In genomic region chr2:42207826-42208225, GRCh38 we compare ENCODE assay signal across 22 cellular contexts.
"Had no signal": no experiment of that assay in that cellular context is flagged by ENCODE, and none has a peak within 500 bp of the region (broad histone marks: within the 10 kb centered on the region; RNA-seq: fewer than 3 reads in every experiment).

No MANE protein-coding gene starts in this region.

- H3K27ac Mint-ChIP-seq: activated CD8-positive, alpha-beta T cell treated with anti-CD3 and anti-CD28 coated beads, Interleukin-2, amount 10 ng/mL, durations not matched to agents 7 days and 5 days; activated naive CD4-positive, alpha-beta T cell treated with anti-CD3 and anti-CD28 coated beads for 36 hours; activated naive CD8-positive, alpha-beta T cell treated with anti-CD3 and anti-CD28 coated beads for 36 hours; activated T-cell treated with anti-CD3 and anti-CD28 coated beads, Interleukin-2, amount 50 U/mL, for 24 hours; activated T-helper 1 cell treated with anti-CD3 and anti-CD28 coated beads, Interleukin-12 subunit alpha, Interleukin-12 subunit beta, Interleukin-2, Interleukin-4 antibody, amounts not matched to agents 30 ng/mL and 10 ng/mL and 1 ng/mL, durations not matched to agents 14 hours and 24 hours and 36 hours; T-helper 2 cell treated with Interferon-gamma antibody and Interleukin-4, amounts not matched to agents 5 μg/mL and 100 μg/mL, for 36 hours had no signal

- H3K4me3 Mint-ChIP-seq: activated CD8-positive, alpha-beta T cell treated with anti-CD3 and anti-CD28 coated beads, Interleukin-2, amount 10 ng/mL, durations not matched to agents 7 days and 5 days; activated naive CD4-positive, alpha-beta T cell treated with anti-CD3 and anti-CD28 coated beads for 36 hours; activated naive CD8-positive, alpha-beta T cell treated with anti-CD3 and anti-CD28 coated beads for 36 hours; activated T-cell treated with anti-CD3 and anti-CD28 coated beads, Interleukin-2, amount 50 U/mL, for 24 hours; activated T-helper 1 cell treated with anti-CD3 and anti-CD28 coated beads, Interleukin-12 subunit alpha, Interleukin-12 subunit beta, Interleukin-2, Interleukin-4 antibody, amounts not matched to agents 30 ng/mL and 10 ng/mL and 1 ng/mL, durations not matched to agents 14 hours and 24 hours and 36 hours; T-helper 2 cell treated with Interferon-gamma antibody and Interleukin-4, amounts not matched to agents 5 μg/mL and 100 μg/mL, for 36 hours had no signal

- H3K9me3 Mint-ChIP-seq: activated naive CD4-positive, alpha-beta T cell treated with anti-CD3 and anti-CD28 coated beads for 36 hours; activated naive CD8-positive, alpha-beta T cell treated with anti-CD3 and anti-CD28 coated beads for 36 hours; activated T-cell treated with anti-CD3 and anti-CD28 coated beads, Interleukin-2, amount 50 U/mL, for 24 hours; activated T-helper 1 cell treated with anti-CD3 and anti-CD28 coated beads, Interleukin-12 subunit alpha, Interleukin-12 subunit beta, Interleukin-2, Interleukin-4 antibody, amounts not matched to agents 30 ng/mL and 10 ng/mL and 1 ng/mL, durations not matched to agents 14 hours and 24 hours and 36 hours; T-helper 2 cell treated with Interferon-gamma antibody and Interleukin-4, amounts not matched to agents 5 μg/mL and 100 μg/mL, for 36 hours had no signal

- H3K36me3 ChIP-seq: brain microvascular endothelial cell, cardiac muscle cell, SJSA1 had no signal

- H3K27ac ChIP-seq: brain microvascular endothelial cell, cardiac muscle cell, SJSA1 had no signal

- ATAC-seq: activated CD4-positive, CD25-positive, alpha-beta regulatory T cell treated with anti-CD3 and anti-CD28 coated beads, Interleukin-2, amount 50 U/mL, for 24 hours; activated CD8-positive, alpha-beta T cell treated with anti-CD3 and anti-CD28 coated beads, Interleukin-2, amount 10 ng/mL, durations not matched to agents 7 days and 5 days; SK-N-SH treated with all-trans-retinoic acid at 6 μM for 48 hours had no signal

- H3K4me3 ChIP-seq: cardiac muscle cell, SJSA1 had no signal

- H3K27me3 Mint-ChIP-seq: activated naive CD8-positive, alpha-beta T cell treated with anti-CD3 and anti-CD28 coated beads for 36 hours; activated T-cell treated with anti-CD3 and anti-CD28 coated beads, Interleukin-2, amount 50 U/mL, for 24 hours had no signal

- DNase-seq: activated CD4-positive, alpha-beta T cell treated with anti-CD3 and anti-CD28 coated beads for 4 hours; activated CD4-positive, alpha-beta T cell treated with anti-CD3 and anti-CD28 coated beads, Interleukin-2, amount 50 U/mL, for 4 hours; activated CD8-positive, alpha-beta T cell treated with anti-CD3 and anti-CD28 coated beads, Interleukin-2, amount 10 ng/mL, durations not matched to agents 7 days and 5 days; activated effector memory CD4-positive, alpha-beta T cell treated with anti-CD3 and anti-CD28 coated beads, Interleukin-2, amount 50 U/mL, for 16 hours; activated naive CD4-positive, alpha-beta T cell treated with anti-CD3 and anti-CD28 coated beads for 36 hours; activated naive CD8-positive, alpha-beta T cell treated with anti-CD3 and anti-CD28 coated beads for 36 hours; activated T-cell treated with anti-CD3 and anti-CD28 coated beads, Interleukin-2, amount 50 U/mL, for 24 hours; brain microvascular endothelial cell; NCI-H1105 treated with DMSO at 0.1 percent for 48 hours; NCI-H1436 treated with DMSO at 0.1 percent for 48 hours; NCI-H187; NCI-H2081; NCI-H446; NCI-H524; SHP77; SW 1271 had no signal

- H3K9me3 ChIP-seq: SJSA1 had no signal

- H3K27me3 ChIP-seq: brain microvascular endothelial cell, cardiac muscle cell, SJSA1 had no signal
